In the genomic region with DNA sequence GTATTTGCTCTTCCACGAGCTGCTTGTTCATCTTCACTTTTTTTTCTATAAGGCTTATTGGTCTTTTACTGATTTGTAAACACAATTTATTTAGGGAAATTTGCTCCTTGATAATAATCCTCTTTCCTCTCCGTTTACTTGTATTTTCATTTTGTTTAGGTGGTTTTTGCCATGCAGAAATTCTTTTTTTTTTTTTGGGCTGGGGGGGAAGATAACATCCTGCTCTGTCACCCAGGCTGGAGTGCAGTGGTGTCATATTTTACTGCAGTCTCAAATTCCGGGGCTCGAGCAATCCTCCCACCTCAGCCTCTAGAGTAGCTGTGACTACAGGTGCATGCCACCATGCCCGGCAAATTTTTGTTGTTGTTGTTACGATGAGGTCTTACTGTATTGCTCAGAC, we compare ENCODE assay signal across 10 cellular contexts. TPM values are rescaled to one million over a fixed set of nuclear protein-coding genes. Genes with fewer than 3 reads are reported as not detected.
"Had no signal": no experiment of that assay in that cellular context is flagged by ENCODE, and none has a peak within 500 bp of the region (broad histone marks: within the 10 kb centered on the region; RNA-seq: fewer than 3 reads in every experiment).

No MANE protein-coding gene starts in this region.

- ATAC-seq: GM23338 had no signal

- H3K4me1 Mint-ChIP-seq: GM23338, H9 had no signal

- FAIRE-seq: H1, H54, HTR-8/SVneo had no signal

- H3K9ac ChIP-seq: KMS-11 had no signal

- DNase-seq: H9, HCEC 1CT, IMR-90, KBM-7 had no signal

- H3K4me3 ChIP-seq: GM23338 had no signal

- H3K4me2 ChIP-seq: GM23338, KMS-11 had no signal

- H3K27ac ChIP-seq: KMS-11 had no signal

- H3K27ac Mint-ChIP-seq: GM23338, H9 had no signal

- H2AFZ ChIP-seq: GM23338 had no signal

- H3K4me3 Mint-ChIP-seq: GM23338, H9 had no signal

- H3K9me3 Mint-ChIP-seq: GM23338 had no signal

RNA-seq across cellular contexts. Expression of a gene that starts 31.6 kb away (rescaled TPM):
- total RNA-seq: GM23338, H1, H9, HT-29, IMR-90 had no signal
- polyA plus RNA-seq: GM23338, H1, IMR-90 had no signal
